8 cellular contexts compared by ENCODE assay signal in the genomic region with DNA sequence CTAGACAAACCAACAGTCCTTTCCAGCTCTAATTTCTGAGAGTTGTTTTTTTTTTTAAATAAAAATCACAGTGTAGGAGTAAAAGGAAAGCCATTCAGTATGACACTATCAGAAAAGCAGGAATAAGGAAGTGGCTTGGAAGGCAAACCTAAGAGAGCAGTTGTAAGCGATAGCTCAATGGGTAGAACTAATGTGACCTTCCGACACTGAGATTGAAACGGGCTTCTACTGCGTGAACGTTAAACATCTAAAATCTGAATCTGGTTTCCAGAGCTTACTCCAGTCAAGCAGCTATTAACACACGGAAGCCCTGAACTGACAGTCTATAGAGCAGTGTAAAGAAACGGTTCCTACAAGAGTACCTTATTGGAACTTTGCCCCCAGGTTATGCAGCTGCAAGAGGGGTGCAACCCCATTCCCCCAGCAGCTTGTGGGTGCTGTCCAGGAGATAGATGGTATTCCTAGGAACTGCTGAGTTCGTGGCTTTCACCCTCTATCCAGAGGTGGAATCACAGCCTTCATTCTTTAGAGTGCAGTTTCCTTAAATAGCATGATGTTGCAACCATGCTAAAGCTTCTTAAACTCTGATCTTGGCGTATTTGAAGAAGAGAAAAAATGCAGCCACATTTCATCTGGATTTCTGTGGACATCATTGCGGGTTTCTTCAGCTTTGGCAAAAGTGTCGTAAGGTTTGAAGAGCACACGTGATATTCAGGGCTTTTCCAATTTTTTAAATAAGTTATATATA. TPM values are rescaled to one million over a fixed set of nuclear protein-coding genes. Genes with fewer than 3 reads are reported as not detected.
DNase-seq lines count a peak whose midpoint lies in the region; ATAC-seq and TF ChIP-seq lines count a peak whose summit lies in the region.

No MANE protein-coding gene starts in this region.

- no peaks in the 10 kb centered on the region for H4K20me1 ChIP-seq in SU-DHL-6 (ENCODE audit: low read depth, low read length)

- peaks cover 15% of the 10 kb centered on the region for H3F3A ChIP-seq in SU-DHL-6 (ENCODE audit: insufficient read depth)

- CTCF ChIA-PET in CD4-positive, alpha-beta memory T cell (lab: Charles Lee; ENCODE audit: partially characterized antibody) = interaction anchor here (0.9 to 6.5 kb wide), 16 partner anchors 9 to 489 kb away, joined by 3 to 78 read pairs (median 6); no protein-coding TSS in a partner anchor

- H2AFZ ChIP-seq in SU-DHL-6 (ENCODE audit: low read depth, low read length, severe bottlenecking) = peak overlapping the region; percentile 27

- DNase-seq in CD4-positive, alpha-beta memory T cell = no peak
- DNase-seq in KG1 (lab: John Stamatoyannopoulos, UW) (peak; percentile 50), erythroblast (lab: John Stamatoyannopoulos, UW) (peak; percentile 29 to 77), pons (ENCODE audit: low spot score) (peak; percentile 85)
- no peak for DNase-seq in stimulated activated CD4-positive, alpha-beta T cell treated with anti-CD3 and anti-CD28 coated beads, Interleukin-4, amount 100 ng/mL, for 1 hour
- DNase-seq in stimulated activated CD4-positive, alpha-beta T cell treated with anti-CD3 and anti-CD28 coated beads, Interleukin-4, amount 100 ng/mL, for 4 hours = no peak

- no peak for TF ChIP-seq POLR2A in erythroblast (IDR thresholded peaks at IDR 0.05; ENCODE audit: low read length)

- no peaks in the 10 kb centered on the region for H3K27me3 ChIP-seq in CD4-positive, alpha-beta memory T cell (ENCODE audit: insufficient read depth, low read length)
- H3K27me3 ChIP-seq in SU-DHL-6 (ENCODE audit: low read length) = no peaks in the 10 kb centered on the region

- peak overlapping the region; percentile 4 to 72 for H3K4me3 ChIP-seq in CD4-positive, alpha-beta memory T cell (ENCODE audit: low read length in 2 of 2)
- peak overlapping the region; percentile 33 for H3K4me3 ChIP-seq in SU-DHL-6 (ENCODE audit: insufficient read depth, low read length, poor library complexity, severe bottlenecking)

- H3K4me1 Mint-ChIP-seq in CD4-positive, alpha-beta memory T cell = peaks cover 25 to 38% (median 31%) of the 10 kb centered on the region in 4 donors

- H3K27ac ChIP-seq in CD4-positive, alpha-beta memory T cell (ENCODE audit: low read depth, low read length) = peak overlapping the region; percentile 92
- peak overlapping the region; percentile 85 for H3K27ac ChIP-seq in SU-DHL-6 (ENCODE audit: low read depth, low read length)

- H3K4me3 Mint-ChIP-seq in CD4-positive, alpha-beta memory T cell = peak overlapping the region; percentile 89 to 94 (median 94)

- H3K36me3 ChIP-seq in CD4-positive, alpha-beta memory T cell (ENCODE audit: insufficient read depth, low read length) = no peaks in the 10 kb centered on the region
- H3K36me3 ChIP-seq in SU-DHL-6 (ENCODE audit: low read length) = no peaks in the 10 kb centered on the region

- H3K36me3 Mint-ChIP-seq in CD4-positive, alpha-beta memory T cell = peaks cover 4 to 10% of the 10 kb centered on the region in 2 donors

- H3K9me3 Mint-ChIP-seq in CD4-positive, alpha-beta memory T cell = peaks cover 0 to 6% (median 0%) of the 10 kb centered on the region in 8 donors

- intact Hi-C loops in CD4-positive, alpha-beta memory T cell (cut with micrococcal nuclease) = loop anchor here (5.0 kb wide), 1 partner anchor 1254 kb away; a partner anchor contains a TSS

- H3K9me3 ChIP-seq in CD4-positive, alpha-beta memory T cell (ENCODE audit: control insufficient read depth in 1 of 2, low read length in 2 of 2) = no peaks in the 10 kb centered on the region
- no peaks in the 10 kb centered on the region for H3K9me3 ChIP-seq in SU-DHL-6 (ENCODE audit: insufficient read depth, low read length)

- H3K9me2 ChIP-seq in SU-DHL-6 (replicated peaks; ENCODE audit: insufficient read depth, low read length) = no peaks in the 10 kb centered on the region

- ATAC-seq in GM18511 (IDR thresholded peaks at IDR 0.05; ENCODE audit: unreplicated experiment) = no peak

- peak overlapping the region; percentile 64 for H3K9ac ChIP-seq in SU-DHL-6 (ENCODE audit: low read length)

- peaks cover 0 to 3% of the 10 kb centered on the region in 2 donors for H3K27me3 Mint-ChIP-seq in CD4-positive, alpha-beta memory T cell

- H3K27ac Mint-ChIP-seq in CD4-positive, alpha-beta memory T cell = peak overlapping the region; percentile 99 to 100 (median 100)

- H3K79me2 ChIP-seq in SU-DHL-6 (ENCODE audit: insufficient read depth, low read length) = peaks cover under 1% of the 10 kb centered on the region; the same call in 1 of the 2 replicates

- TF ChIP-seq CTCF in SU-DHL-6 (IDR thresholded peaks at IDR 0.05; ENCODE audit: insufficient read depth, low read length, poor library complexity, severe bottlenecking) = no peak

- H3K4me1 ChIP-seq in CD4-positive, alpha-beta memory T cell (ENCODE audit: insufficient read depth, low read length) = peaks cover 32% of the 10 kb centered on the region

- POLR2A ChIA-PET in CD4-positive, alpha-beta memory T cell (lab: Charles Lee; ENCODE audit: partially characterized antibody) = interaction anchor here (0.7 to 7.8 kb wide), 17 partner anchors 9 to 470 kb away, joined by 3 to 312 read pairs (median 27); a partner anchor contains a TSS

- peak overlapping the region; percentile 92 for H3K4me2 ChIP-seq in SU-DHL-6 (ENCODE audit: low read depth, low read length, poor library complexity, severe bottlenecking)

RNA-seq across cellular contexts. Expression of a gene that starts 3.3 kb away (rescaled TPM):
- 100 to 1,000 TPM; 162 to 164 TPM for total RNA-seq in CD4-positive, alpha-beta memory T cell
- 10 to 100 TPM; 23.9 to 43.0 TPM for polyA plus RNA-seq in CD4-positive, alpha-beta memory T cell

Comparison
In these comparisons a context has a peak if more than half of its experiments do, and no peak if none do; other contexts are left out.
1. DNase-seq: peak in KG1 (single experiment), erythroblast (2 of 2) and pons (single experiment); none in CD4-positive, alpha-beta memory T cell (0 of 5), stimulated activated CD4-positive, alpha-beta T cell treated with anti-CD3 and anti-CD28 coated beads, Interleukin-4, amount 100 ng/mL, for 1 hour (single experiment) and stimulated activated CD4-positive, alpha-beta T cell treated with anti-CD3 and anti-CD28 coated beads, Interleukin-4, amount 100 ng/mL, for 4 hours (0 of 2).